Comparison of ENCODE assay signal across 18 cellular contexts in the genomic region with DNA sequence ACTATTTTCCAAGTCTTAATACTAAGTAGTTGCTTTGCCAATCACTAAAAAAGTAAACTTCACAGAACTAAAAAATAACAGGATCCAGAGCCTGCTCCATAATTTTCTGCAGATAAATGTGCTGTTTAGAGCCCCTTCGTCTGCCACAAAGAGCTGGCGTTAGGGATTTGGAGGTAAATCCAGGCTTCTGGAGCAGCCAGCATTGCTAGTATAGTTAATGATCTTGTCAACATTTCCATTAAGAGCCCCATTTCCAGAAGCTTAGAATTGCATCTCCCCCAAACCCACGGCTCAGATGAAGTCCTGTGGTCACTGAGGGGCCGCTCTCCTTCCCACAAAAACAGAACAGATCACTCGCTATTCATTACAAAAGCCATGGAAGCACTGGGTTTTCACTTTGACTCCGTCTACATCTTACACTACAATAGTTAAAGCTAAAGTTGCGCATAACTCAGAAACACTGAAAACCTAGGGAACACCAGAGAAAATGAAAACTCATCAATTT. TPM values are rescaled to one million over a fixed set of nuclear protein-coding genes. Genes with fewer than 3 reads are reported as not detected.
DNase-seq lines count a peak whose midpoint lies in the region; ATAC-seq and TF ChIP-seq lines count a peak whose summit lies in the region.
"Had no signal": no experiment of that assay in that cellular context is flagged by ENCODE, and none has a peak within 500 bp of the region (broad histone marks: within the 10 kb centered on the region; RNA-seq: fewer than 3 reads in every experiment).

No MANE protein-coding gene starts in this region.

- no peak overlapping the region for H4K8ac ChIP-seq in H9 (replicated peaks; ENCODE audit: insufficient read length, low read depth, low read length)

- peak; percentile 21 for DNase-seq in H9
- DNase-seq in NCI-H82 treated with DMSO at 0.1 percent for 48 hours (lab: John Stamatoyannopoulos, UW; ENCODE audit: unreplicated experiment) = peak; percentile 28
- no peak for DNase-seq in sigmoid colon
- no peak for DNase-seq in glomerular visceral epithelial cell (ENCODE audit: extremely low spot score)
- DNase-seq in T-helper 17 cell = no peak
- DNase-seq in NCI-H526 (lab: John Stamatoyannopoulos, UW) = no peak
- DNase-seq: activated CD4-positive, alpha-beta T cell treated with anti-CD3 and anti-CD28 coated beads, Interleukin-2, amount 50 U/mL, for 4 hours; Calu3; cerebellar nuclear complex; GOT3; immature natural killer cell; NCI-H1694; NCI-H446 treated with DMSO at 0.1 percent for 48 hours; right lobe of liver; stimulated activated CD4-positive, alpha-beta T cell treated with anti-CD3 and anti-CD28 coated beads, Interleukin-2, amount 100 ng/mL, for 48 hours had no signal

- TF ChIP-seq CTCF in H9 (conservative IDR thresholded peaks at IDR 0.05) (no peak), sigmoid colon (IDR thresholded peaks at IDR 0.05) (no peak)

- H2BK15ac ChIP-seq in H9 (ENCODE audit: low read depth, low read length) = no peak overlapping the region

- no peak for TF ChIP-seq EP300 in sigmoid colon (IDR thresholded peaks at IDR 0.05)

- H3K27ac Mint-ChIP-seq in H9 = no peak overlapping the region
- H3K27ac Mint-ChIP-seq in T-helper 17 cell = no peak overlapping the region

- peaks cover 11% of the 10 kb centered on the region for H3K23me2 ChIP-seq in H9 (ENCODE audit: insufficient read length, low read depth, low read length, poor library complexity, severe bottlenecking)

- H3K27me3 ChIP-seq in H9 (ENCODE audit: insufficient read depth, low read length) (no peaks in the 10 kb centered on the region; the same call in 1 of the 2 replicates), iPS-18a (ENCODE audit: control insufficient read depth, insufficient read depth, low read length) (peaks cover 44% of the 10 kb centered on the region), sigmoid colon (no peaks in the 10 kb centered on the region)
- H3K27me3 ChIP-seq: adrenal gland, right lobe of liver had no signal

- H3K4me1 ChIP-seq in H9 (ENCODE audit: insufficient read depth, low read length) = peaks cover 2% of the 10 kb centered on the region; the same call in 1 of the 2 replicates
- H3K4me1 ChIP-seq in iPS-18a (ENCODE audit: control insufficient read depth, low read depth, low read length) = peaks cover 37% of the 10 kb centered on the region
- peaks cover 0 to 85% (median 65%) of the 10 kb centered on the region in 4 donors for H3K4me1 ChIP-seq in sigmoid colon

- WGBS in H9 (ENCODE audit: extremely low coverage, insufficient read length, low lambda C conversion rate) = no CpG with 5 or more reads among the region's 7 CpGs
- 86 to 92% methylated on average over 7 of the region's 7 CpGs for WGBS in sigmoid colon, 2 donors

- H3K9ac ChIP-seq in H9 (ENCODE audit: extremely low read depth, insufficient read length, low read length) = no peak overlapping the region
- H3K9ac ChIP-seq in iPS-18a (ENCODE audit: low read length) = no peak overlapping the region

- H3K36me3 ChIP-seq in iPS-18a (ENCODE audit: control insufficient read depth, low read depth, low read length) = no peaks in the 10 kb centered on the region
- H3K36me3 ChIP-seq in sigmoid colon = no peaks in the 10 kb centered on the region
- H3K36me3 ChIP-seq: adrenal gland, right lobe of liver had no signal

- H3K4me1 Mint-ChIP-seq in H9 = peaks cover 59 to 75% of the 10 kb centered on the region in 2 experiments
- H3K4me1 Mint-ChIP-seq in T-helper 17 cell = peaks cover 68% of the 10 kb centered on the region

- H3K4ac ChIP-seq in H9 (ENCODE audit: low read depth, low read length) = no peak overlapping the region

- no peak overlapping the region for H2BK120ac ChIP-seq in H9 (ENCODE audit: low read depth, low read length, poor library complexity, severe bottlenecking)

- no peaks in the 10 kb centered on the region for H3K9me3 ChIP-seq in H9 (ENCODE audit: control insufficient read depth, low read depth, low read length)
- H3K9me3 ChIP-seq in iPS-18a (ENCODE audit: control insufficient read depth, low read depth, low read length) = no peaks in the 10 kb centered on the region
- no peaks in the 10 kb centered on the region for H3K9me3 ChIP-seq in sigmoid colon
- H3K9me3 ChIP-seq in T-helper 17 cell (ENCODE audit: control insufficient read depth, low read length, poor library complexity, severe bottlenecking) = no peaks in the 10 kb centered on the region
- H3K9me3 ChIP-seq: adrenal gland, right lobe of liver had no signal

- H3K27ac ChIP-seq in H9 (ENCODE audit: insufficient read length, low read depth, low read length) (no peak overlapping the region), iPS-18a (ENCODE audit: low read length) (no peak overlapping the region), sigmoid colon (peak overlapping the region; percentile 79 to 89 (median 86))
- H3K27ac ChIP-seq: right lobe of liver had no signal

- H3K36me3 Mint-ChIP-seq in H9 (ENCODE audit: insufficient read depth in 1 of 3, low read depth in 3 of 3) = no peaks in the 10 kb centered on the region; a peak in 1 of 7 replicates
- H3K36me3 Mint-ChIP-seq in T-helper 17 cell (ENCODE audit: low read depth) = no peaks in the 10 kb centered on the region
- H3K36me3 Mint-ChIP-seq: immature natural killer cell had no signal

- H3K4me3 ChIP-seq in iPS-18a (ENCODE audit: low read length) (peak overlapping the region; percentile 62), sigmoid colon (no peak overlapping the region)
- H3K4me3 ChIP-seq: adrenal gland, right lobe of liver had no signal

- no peak for TF ChIP-seq POLR2A in sigmoid colon (IDR thresholded peaks at IDR 0.05)

- peak overlapping the region in 1 of 2 experiments; percentile 44; a peak in 3 of 5 replicates for H3K4me3 Mint-ChIP-seq in H9
- H3K4me3 Mint-ChIP-seq in T-helper 17 cell = no peak overlapping the region

- H2BK20ac ChIP-seq in H9 (ENCODE audit: low read depth, low read length, poor library complexity, severe bottlenecking) = no peak overlapping the region

- H2BK12ac ChIP-seq in H9 (ENCODE audit: insufficient read length, low read depth, low read length) = no peak overlapping the region

- intact Hi-C loops in sigmoid colon (cut with DNase I) = loop anchor here (2.0 kb wide), 1 partner anchor 40 kb away; no protein-coding TSS in a partner anchor

- no peak overlapping the region for H3K23ac ChIP-seq in H9 (ENCODE audit: insufficient read length, low read depth, low read length)

- H3K4me2 ChIP-seq in H9 (ENCODE audit: insufficient read depth, insufficient read length, low read length) = no peak overlapping the region

- H3K18ac ChIP-seq in H9 (ENCODE audit: insufficient read length, low read depth, low read length) = no peak overlapping the region

- no peaks in the 10 kb centered on the region for H3K9me3 Mint-ChIP-seq in H9
- H3K9me3 Mint-ChIP-seq: immature natural killer cell had no signal

- no peak overlapping the region for H3K56ac ChIP-seq in H9 (ENCODE audit: insufficient read length, low read depth, low read length)

- no peak overlapping the region for H4K5ac ChIP-seq in H9 (ENCODE audit: insufficient read length, low read depth, low read length)

- no peaks in the 10 kb centered on the region; the same call in 1 of the 2 replicates for H3K79me2 ChIP-seq in H9 (ENCODE audit: insufficient read depth, low read length)

- H4K20me1 ChIP-seq in H9 (ENCODE audit: control insufficient read depth, insufficient read depth, insufficient read length) = no peaks in the 10 kb centered on the region

- H3K79me1 ChIP-seq in H9 (ENCODE audit: insufficient read depth, low read depth, low read length, poor library complexity, severe bottlenecking) = no peaks in the 10 kb centered on the region

- ATAC-seq in HG02678 (IDR thresholded peaks at IDR 0.05; ENCODE audit: unreplicated experiment) (no peak), T-helper 17 cell (no peak)
- ATAC-seq: right lobe of liver had no signal

- no peak overlapping the region for H3K14ac ChIP-seq in H9 (ENCODE audit: insufficient read depth, low read length)

- H4K91ac ChIP-seq in H9 (ENCODE audit: insufficient read length, low read depth, low read length) = no peak overlapping the region

- no peak overlapping the region for H2AK5ac ChIP-seq in H9 (ENCODE audit: insufficient read length, low read length)

- no peak overlapping the region for H2BK5ac ChIP-seq in H9 (ENCODE audit: insufficient read length, low read length)

- H2AFZ ChIP-seq in H9 (ENCODE audit: low read length) = no peak overlapping the region

- H3K27me3 Mint-ChIP-seq in H9 (ENCODE audit: low read depth) (peaks cover 16% of the 10 kb centered on the region), T-helper 17 cell (no peaks in the 10 kb centered on the region)

- no peak overlapping the region for H3T11ph ChIP-seq in H9 (ENCODE audit: low read length)

RNA-seq across cellular contexts. Expression of a gene that starts 41.9 kb away (rescaled TPM):
- total RNA-seq in H9 (2021) (22.6 and 22.7 TPM in 2 replicates), sigmoid colon (10 to 100 TPM; 24.3 to 29.9 (median 26.9) TPM), T-helper 17 cell (10 to 100 TPM; 16.5 to 29.6 TPM)
- 1 to 10 TPM; 2.1 to 6.1 (median 2.4) TPM for polyA plus RNA-seq in sigmoid colon

Comparison
In these comparisons a context has a peak if more than half of its experiments do, and no peak if none do; other contexts are left out.
1. DNase-seq: peak in H9 (single experiment) and NCI-H82 treated with DMSO at 0.1 percent for 48 hours (single experiment); none in sigmoid colon (single experiment), glomerular visceral epithelial cell (single experiment), T-helper 17 cell (0 of 3) and NCI-H526 (0 of 2).
2. H3K27ac ChIP-seq: peak in sigmoid colon (4 of 4); none in H9 (single experiment) and iPS-18a (single experiment).